1 cellular context compared by ENCODE assay signal in the genomic region with DNA sequence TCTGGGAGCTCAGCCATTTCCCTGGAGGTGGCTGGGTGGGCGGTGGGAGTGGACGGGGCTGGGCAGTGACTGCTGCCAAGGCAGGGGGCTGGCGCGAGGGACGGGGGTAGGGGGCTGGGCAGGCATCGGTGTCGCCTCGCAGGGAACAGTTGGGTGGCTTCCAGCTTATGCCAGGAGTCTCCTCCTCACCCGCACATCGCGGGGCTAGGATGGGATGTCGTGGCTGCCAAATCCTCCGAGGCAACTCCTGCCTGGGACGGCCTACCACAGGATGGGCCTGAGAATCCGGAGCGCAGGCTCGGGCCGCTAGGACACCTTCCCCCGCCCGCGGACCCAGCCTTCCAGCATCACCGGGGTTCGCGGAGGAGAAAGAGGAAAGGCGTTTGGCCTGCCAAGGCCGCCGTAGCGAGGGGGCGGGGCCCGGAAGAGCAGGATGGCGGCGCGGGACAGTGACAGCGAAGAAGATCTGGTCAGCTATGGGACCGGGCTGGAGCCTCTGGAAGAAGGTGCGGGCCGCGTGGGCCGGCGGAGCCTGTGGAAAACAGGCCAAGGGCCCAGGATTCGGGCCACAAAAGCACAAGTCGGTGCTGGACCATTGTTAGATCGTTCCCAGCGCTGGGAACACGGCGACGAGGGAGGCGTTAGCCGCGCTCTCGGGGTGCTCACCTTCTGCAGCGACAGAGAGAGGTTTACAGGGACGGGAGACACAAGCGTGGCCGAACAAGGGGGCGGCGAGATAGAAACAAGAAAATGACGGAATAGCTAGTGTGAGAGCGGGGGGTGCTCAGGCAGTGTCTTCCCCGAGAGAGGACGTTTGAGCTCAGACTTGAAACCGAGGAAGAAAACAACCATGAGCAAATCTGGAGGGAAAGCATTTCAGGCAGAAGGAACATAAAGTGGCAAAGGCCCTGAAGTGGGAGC.
TF ChIP-seq lines count a peak whose summit lies in the region.

A gene with protein sequence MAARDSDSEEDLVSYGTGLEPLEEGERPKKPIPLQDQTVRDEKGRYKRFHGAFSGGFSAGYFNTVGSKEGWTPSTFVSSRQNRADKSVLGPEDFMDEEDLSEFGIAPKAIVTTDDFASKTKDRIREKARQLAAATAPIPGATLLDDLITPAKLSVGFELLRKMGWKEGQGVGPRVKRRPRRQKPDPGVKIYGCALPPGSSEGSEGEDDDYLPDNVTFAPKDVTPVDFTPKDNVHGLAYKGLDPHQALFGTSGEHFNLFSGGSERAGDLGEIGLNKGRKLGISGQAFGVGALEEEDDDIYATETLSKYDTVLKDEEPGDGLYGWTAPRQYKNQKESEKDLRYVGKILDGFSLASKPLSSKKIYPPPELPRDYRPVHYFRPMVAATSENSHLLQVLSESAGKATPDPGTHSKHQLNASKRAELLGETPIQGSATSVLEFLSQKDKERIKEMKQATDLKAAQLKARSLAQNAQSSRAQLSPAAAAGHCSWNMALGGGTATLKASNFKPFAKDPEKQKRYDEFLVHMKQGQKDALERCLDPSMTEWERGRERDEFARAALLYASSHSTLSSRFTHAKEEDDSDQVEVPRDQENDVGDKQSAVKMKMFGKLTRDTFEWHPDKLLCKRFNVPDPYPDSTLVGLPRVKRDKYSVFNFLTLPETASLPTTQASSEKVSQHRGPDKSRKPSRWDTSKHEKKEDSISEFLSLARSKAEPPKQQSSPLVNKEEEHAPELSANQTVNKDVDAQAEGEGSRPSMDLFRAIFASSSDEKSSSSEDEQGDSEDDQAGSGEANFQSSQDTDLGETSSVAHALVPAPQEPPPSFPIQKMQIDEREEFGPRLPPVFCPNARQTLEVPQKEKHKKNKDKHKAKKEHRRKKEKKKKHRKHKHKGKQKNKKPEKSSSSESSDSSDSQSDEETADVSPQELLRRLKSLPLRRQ (plus strand): TSS at position 421 of the 921 bp plus-strand sequence. CDS start 13 bp downstream, at position 434.

TF ChIP-seq in HEK293, 187 proteins besides CTCF, POLR2A, EP300 and RAD21 (continued from another document and continues in another):
- no peak for TF ChIP-seq AEBP2 (tag by site-specific recombination; IDR thresholded peaks at IDR 0.05; ENCODE audit: borderline replicate concordance)
- TF ChIP-seq ZNF23 (tag by site-specific recombination; IDR thresholded peaks at IDR 0.05; ENCODE audit: borderline replicate concordance), result no peak
- peak; percentile 66 for TF ChIP-seq ZNF146 (tag by site-specific recombination; IDR thresholded peaks at IDR 0.05)
- peak; percentile 92 for TF ChIP-seq ZFP69B (tag by site-specific recombination; IDR thresholded peaks at IDR 0.05)
- no peak for TF ChIP-seq ZNF223 (tag by site-specific recombination; IDR thresholded peaks at IDR 0.05)
- no peak for TF ChIP-seq ZNF148 (tag by site-specific recombination; IDR thresholded peaks at IDR 0.05; ENCODE audit: borderline replicate concordance)
- TF ChIP-seq ZNF350 (tag by site-specific recombination; IDR thresholded peaks at IDR 0.05), result no peak
- no peak for TF ChIP-seq ZNF248 (tag by site-specific recombination; IDR thresholded peaks at IDR 0.05)
- no peak for TF ChIP-seq ZNF571 (tag by site-specific recombination; IDR thresholded peaks at IDR 0.05)
- TF ChIP-seq SP2 (tag by site-specific recombination; IDR thresholded peaks at IDR 0.05), result peak; percentile 82
- peak; percentile 61; the same call in 1 of the 2 replicates for TF ChIP-seq ZNF777 (tag by site-specific recombination; IDR thresholded peaks at IDR 0.05; ENCODE audit: borderline replicate concordance)
- TF ChIP-seq REPIN1 (tag by site-specific recombination; IDR thresholded peaks at IDR 0.05; ENCODE audit: low read depth), result no peak; the same call in none of the 2 replicates
- peak; percentile 99 for TF ChIP-seq KLF9 (tag by site-specific recombination; IDR thresholded peaks at IDR 0.05; ENCODE audit: low read depth)
- peak; percentile 83; the same call in 1 of the 2 replicates for TF ChIP-seq PBX3 (CRISPR knock-in tag; IDR thresholded peaks at IDR 0.05)
- 0 out of 2 replicates have a peak, but pooled peaks have one; percentile 35 for TF ChIP-seq ZNF121 (tag by site-specific recombination; IDR thresholded peaks at IDR 0.05)
- TF ChIP-seq ZSCAN30 (tag by site-specific recombination; IDR thresholded peaks at IDR 0.05), result peak; percentile 98
- TF ChIP-seq ZNF610 (tag by site-specific recombination; IDR thresholded peaks at IDR 0.05; ENCODE audit: borderline replicate concordance), result peak; percentile 90; the same call in 1 of the 2 replicates
- TF ChIP-seq KLF7 (tag by site-specific recombination; IDR thresholded peaks at IDR 0.05; ENCODE audit: borderline replicate concordance), result peak; percentile 88
- TF ChIP-seq GLIS1 (tag by site-specific recombination; IDR thresholded peaks at IDR 0.05), result peak; percentile 52
- TF ChIP-seq, protein P1, sequence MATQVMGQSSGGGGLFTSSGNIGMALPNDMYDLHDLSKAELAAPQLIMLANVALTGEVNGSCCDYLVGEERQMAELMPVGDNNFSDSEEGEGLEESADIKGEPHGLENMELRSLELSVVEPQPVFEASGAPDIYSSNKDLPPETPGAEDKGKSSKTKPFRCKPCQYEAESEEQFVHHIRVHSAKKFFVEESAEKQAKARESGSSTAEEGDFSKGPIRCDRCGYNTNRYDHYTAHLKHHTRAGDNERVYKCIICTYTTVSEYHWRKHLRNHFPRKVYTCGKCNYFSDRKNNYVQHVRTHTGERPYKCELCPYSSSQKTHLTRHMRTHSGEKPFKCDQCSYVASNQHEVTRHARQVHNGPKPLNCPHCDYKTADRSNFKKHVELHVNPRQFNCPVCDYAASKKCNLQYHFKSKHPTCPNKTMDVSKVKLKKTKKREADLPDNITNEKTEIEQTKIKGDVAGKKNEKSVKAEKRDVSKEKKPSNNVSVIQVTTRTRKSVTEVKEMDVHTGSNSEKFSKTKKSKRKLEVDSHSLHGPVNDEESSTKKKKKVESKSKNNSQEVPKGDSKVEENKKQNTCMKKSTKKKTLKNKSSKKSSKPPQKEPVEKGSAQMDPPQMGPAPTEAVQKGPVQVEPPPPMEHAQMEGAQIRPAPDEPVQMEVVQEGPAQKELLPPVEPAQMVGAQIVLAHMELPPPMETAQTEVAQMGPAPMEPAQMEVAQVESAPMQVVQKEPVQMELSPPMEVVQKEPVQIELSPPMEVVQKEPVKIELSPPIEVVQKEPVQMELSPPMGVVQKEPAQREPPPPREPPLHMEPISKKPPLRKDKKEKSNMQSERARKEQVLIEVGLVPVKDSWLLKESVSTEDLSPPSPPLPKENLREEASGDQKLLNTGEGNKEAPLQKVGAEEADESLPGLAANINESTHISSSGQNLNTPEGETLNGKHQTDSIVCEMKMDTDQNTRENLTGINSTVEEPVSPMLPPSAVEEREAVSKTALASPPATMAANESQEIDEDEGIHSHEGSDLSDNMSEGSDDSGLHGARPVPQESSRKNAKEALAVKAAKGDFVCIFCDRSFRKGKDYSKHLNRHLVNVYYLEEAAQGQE (tag by site-specific recombination; IDR thresholded peaks at IDR 0.05), result peak; percentile 78
- no peak for TF ChIP-seq SETDB1 (IDR thresholded peaks at IDR 0.05; ENCODE audit: insufficient read length, low read length)
- TF ChIP-seq ZNF239 (tag by site-specific recombination; IDR thresholded peaks at IDR 0.05), result no peak
- no peak for TF ChIP-seq ZNF175 (tag by site-specific recombination; IDR thresholded peaks at IDR 0.05)
- no peak for TF ChIP-seq ZNF837 (tag by site-specific recombination; IDR thresholded peaks at IDR 0.05)
- peak; percentile 75 for TF ChIP-seq ZNF391 (tag by site-specific recombination; IDR thresholded peaks at IDR 0.05; ENCODE audit: borderline replicate concordance, low read depth)
- TF ChIP-seq ZNF10 (tag by site-specific recombination; IDR thresholded peaks at IDR 0.05), result peak; percentile 70; the same call in 1 of the 2 replicates
- no peak for TF ChIP-seq ZNF37A (tag by site-specific recombination; IDR thresholded peaks at IDR 0.05)
- TF ChIP-seq ZNF521 (tag by site-specific recombination; IDR thresholded peaks at IDR 0.05), result no peak
- TF ChIP-seq ZNF426 (tag by site-specific recombination; IDR thresholded peaks at IDR 0.05), result no peak
- no peak for TF ChIP-seq ZNF654 (tag by site-specific recombination; IDR thresholded peaks at IDR 0.05; ENCODE audit: low read depth)
- TF ChIP-seq ZNF140 (tag by site-specific recombination; IDR thresholded peaks at IDR 0.05), result no peak
- TF ChIP-seq ZNF768 (tag by site-specific recombination; IDR thresholded peaks at IDR 0.05), result no peak
- TF ChIP-seq, protein P2, sequence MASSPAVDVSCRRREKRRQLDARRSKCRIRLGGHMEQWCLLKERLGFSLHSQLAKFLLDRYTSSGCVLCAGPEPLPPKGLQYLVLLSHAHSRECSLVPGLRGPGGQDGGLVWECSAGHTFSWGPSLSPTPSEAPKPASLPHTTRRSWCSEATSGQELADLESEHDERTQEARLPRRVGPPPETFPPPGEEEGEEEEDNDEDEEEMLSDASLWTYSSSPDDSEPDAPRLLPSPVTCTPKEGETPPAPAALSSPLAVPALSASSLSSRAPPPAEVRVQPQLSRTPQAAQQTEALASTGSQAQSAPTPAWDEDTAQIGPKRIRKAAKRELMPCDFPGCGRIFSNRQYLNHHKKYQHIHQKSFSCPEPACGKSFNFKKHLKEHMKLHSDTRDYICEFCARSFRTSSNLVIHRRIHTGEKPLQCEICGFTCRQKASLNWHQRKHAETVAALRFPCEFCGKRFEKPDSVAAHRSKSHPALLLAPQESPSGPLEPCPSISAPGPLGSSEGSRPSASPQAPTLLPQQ (tag by site-specific recombination; IDR thresholded peaks at IDR 0.05), result peak; percentile 91
- no peak for TF ChIP-seq ZNF114 (tag by site-specific recombination; IDR thresholded peaks at IDR 0.05)
- TF ChIP-seq KLF17 (tag by site-specific recombination; IDR thresholded peaks at IDR 0.05), result peak; percentile 97
- TF ChIP-seq ZNF549 (tag by site-specific recombination; IDR thresholded peaks at IDR 0.05), result no peak
- TF ChIP-seq ZNF433 (tag by site-specific recombination; IDR thresholded peaks at IDR 0.05; ENCODE audit: low read depth), result no peak
- peak; percentile 96 for TF ChIP-seq ZFP37 (tag by site-specific recombination; IDR thresholded peaks at IDR 0.05)
- TF ChIP-seq, protein P3, sequence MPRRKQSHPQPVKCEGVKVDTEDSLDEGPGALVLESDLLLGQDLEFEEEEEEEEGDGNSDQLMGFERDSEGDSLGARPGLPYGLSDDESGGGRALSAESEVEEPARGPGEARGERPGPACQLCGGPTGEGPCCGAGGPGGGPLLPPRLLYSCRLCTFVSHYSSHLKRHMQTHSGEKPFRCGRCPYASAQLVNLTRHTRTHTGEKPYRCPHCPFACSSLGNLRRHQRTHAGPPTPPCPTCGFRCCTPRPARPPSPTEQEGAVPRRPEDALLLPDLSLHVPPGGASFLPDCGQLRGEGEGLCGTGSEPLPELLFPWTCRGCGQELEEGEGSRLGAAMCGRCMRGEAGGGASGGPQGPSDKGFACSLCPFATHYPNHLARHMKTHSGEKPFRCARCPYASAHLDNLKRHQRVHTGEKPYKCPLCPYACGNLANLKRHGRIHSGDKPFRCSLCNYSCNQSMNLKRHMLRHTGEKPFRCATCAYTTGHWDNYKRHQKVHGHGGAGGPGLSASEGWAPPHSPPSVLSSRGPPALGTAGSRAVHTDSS (tag by site-specific recombination; IDR thresholded peaks at IDR 0.05), result no peak
- peak; percentile 99 for TF ChIP-seq SP3 (tag by site-specific recombination; IDR thresholded peaks at IDR 0.05)
- TF ChIP-seq ZNF138 (tag by site-specific recombination; IDR thresholded peaks at IDR 0.05; ENCODE audit: borderline replicate concordance), result no peak
- no peak for TF ChIP-seq ZNF514 (tag by site-specific recombination; IDR thresholded peaks at IDR 0.05)
- no peak for TF ChIP-seq GLI2 (tag by site-specific recombination; IDR thresholded peaks at IDR 0.05; ENCODE audit: borderline replicate concordance, low read depth)
- no peak for TF ChIP-seq ZNF302 (tag by site-specific recombination; IDR thresholded peaks at IDR 0.05; ENCODE audit: low read depth)
- TF ChIP-seq ZBTB1 (tag by site-specific recombination; IDR thresholded peaks at IDR 0.05), result no peak
